29 cellular contexts compared by ENCODE assay signal in genomic region chr2:228167290-228167689, GRCh38. TPM values are rescaled to one million over a fixed set of nuclear protein-coding genes. Genes with fewer than 3 reads are reported as not detected.
DNase-seq lines count a peak whose midpoint lies in the region; ATAC-seq, FAIRE-seq and TF ChIP-seq lines count a peak whose summit lies in the region.
"Had no signal": no experiment of that assay in that cellular context is flagged by ENCODE, and none has a peak within 500 bp of the region (broad histone marks: within the 10 kb centered on the region; RNA-seq: fewer than 3 reads in every experiment).

No MANE protein-coding gene starts in this region.

- no peak overlapping the region for H3K9ac ChIP-seq in HepG2 (ENCODE audit: insufficient read depth, low read depth, low read length)
- H3K9ac ChIP-seq: BLaER1 had no signal

- no peaks in the 10 kb centered on the region for H3K79me2 ChIP-seq in HepG2 (ENCODE audit: insufficient read depth, low read length)
- no peaks in the 10 kb centered on the region for H3K79me2 ChIP-seq in PC-9 (ENCODE audit: low read depth)

- TF ChIP-seq CTCF in HepG2 (CRISPR knock-in tag; IDR thresholded peaks at IDR 0.05) (no peak), right lobe of liver (IDR thresholded peaks at IDR 0.05) (no peak), PC-9 (conservative IDR thresholded peaks at IDR 0.05) (no peak)

- no peak for ATAC-seq in HepG2
- no peak for ATAC-seq in right lobe of liver
- no peak for ATAC-seq in HG02970 (IDR thresholded peaks at IDR 0.05; ENCODE audit: low FRiP score, unreplicated experiment)
- ATAC-seq: GM12878 had no signal

- H3K27me3 ChIP-seq in HepG2 (ENCODE audit: control insufficient read depth in 1 of 2, insufficient read depth in 2 of 2, low read length in 2 of 2) (no peaks in the 10 kb centered on the region), right lobe of liver (no peaks in the 10 kb centered on the region), PC-9 (ENCODE audit: insufficient read depth, low read depth) (no peaks in the 10 kb centered on the region)
- H3K27me3 ChIP-seq: BE2C, BLaER1 had no signal

- H2AFZ ChIP-seq in HepG2 (ENCODE audit: low read length) (no peak overlapping the region), PC-9 (0 out of 2 replicates have a peak overlapping the region, but pooled peaks have one; percentile 12)

- no peaks in the 10 kb centered on the region for H4K20me1 ChIP-seq in HepG2 (ENCODE audit: insufficient read depth, low read length)
- no peaks in the 10 kb centered on the region for H4K20me1 ChIP-seq in PC-9 (ENCODE audit: insufficient read depth)
- H4K20me1 ChIP-seq: BLaER1 had no signal

- H3K4me3 ChIP-seq in HepG2 (replicated peaks in 1 of 3; ENCODE audit: insufficient read depth in 1 of 3, low read depth in 2 of 3, low read length in 3 of 3) = no peak overlapping the region
- no peak overlapping the region for H3K4me3 ChIP-seq in right lobe of liver
- no peak overlapping the region for H3K4me3 ChIP-seq in PC-9
- H3K4me3 ChIP-seq: BLaER1, GM12878 had no signal

- H3K36me3 ChIP-seq in HepG2 (replicated peaks in 1 of 2; ENCODE audit: control insufficient read depth in 1 of 2, insufficient read depth in 2 of 2, low read length in 2 of 2) (no peaks in the 10 kb centered on the region), right lobe of liver (no peaks in the 10 kb centered on the region), PC-9 (ENCODE audit: low read depth) (no peaks in the 10 kb centered on the region)
- H3K36me3 ChIP-seq: BE2C, BLaER1 had no signal

- H3K27ac ChIP-seq in HepG2 (ENCODE audit: extremely low read length, insufficient read depth, low read length) (no peak overlapping the region), right lobe of liver (no peak overlapping the region), PC-9 (no peak overlapping the region)
- H3K27ac ChIP-seq: 22Rv1, BLaER1 had no signal

- DNase-seq in HepG2 (ENCODE audit: low spot score) (no peak), right lobe of liver (no peak), PC-9 (no peak), SHP77 (lab: John Stamatoyannopoulos, UW) (no peak)
- DNase-seq: ACHN; BE2C; C1 segment of cervical spinal cord; CD4-positive, alpha-beta memory T cell; CD4-positive, CD25-positive, alpha-beta regulatory T cell; CD8-positive, alpha-beta memory T cell; COR-L47; DMS 273 treated with DMSO at 0.1 percent for 48 hours; DMS153; DMS53; DMS79; DND-41; EL; GDM1 had no signal

- whole genome bisulfite sequencing in HepG2 (ENCODE audit: low lambda C conversion rate) = 1% methylated on average over 4 of the region's 4 CpGs
- 49% methylated on average over 4 of the region's 4 CpGs for WGBS in right lobe of liver (ENCODE audit: insufficient coverage, low coverage, low lambda C conversion rate, missing lambda C conversion rate)

- intact Hi-C loops in HepG2 (cut with micrococcal nuclease; ENCODE audit: unreplicated experiment) = no loop called here
- intact Hi-C loops in right lobe of liver (cut with DNase I) = no loop called here
- intact Hi-C loops in PC-9 (cut with micrococcal nuclease; ENCODE audit: unreplicated experiment) = no loop called here

- CTCF ChIA-PET in HepG2 (lab: Yijun Ruan, JAX; ENCODE audit: low intra/inter-chr PET ratio, low total read pairs) (no interaction called here), PC-9 (lab: Charles Lee) (no interaction called here)

- TF ChIP-seq RAD21 in HepG2 (CRISPR knock-in tag; IDR thresholded peaks at IDR 0.05) = no peak

- H3K9me3 ChIP-seq in HepG2 (ENCODE audit: low read length) (no peaks in the 10 kb centered on the region), right lobe of liver (no peaks in the 10 kb centered on the region), PC-9 (ENCODE audit: insufficient read depth, low read depth) (no peaks in the 10 kb centered on the region)
- H3K9me3 ChIP-seq: BE2C, BLaER1 had no signal

- BruUV-seq in HepG2 (replicated peaks; lab: Mats Ljungman, UMichigan) (no TSS peak), PC-9 (replicated peaks; lab: Mats Ljungman, UMichigan) (no TSS peak)

- H3K4me2 ChIP-seq in HepG2 (ENCODE audit: low read depth, low read length) (no peak overlapping the region), PC-9 (no peak overlapping the region)
- H3K4me2 ChIP-seq: BLaER1 had no signal

- TF ChIP-seq EP300 in HepG2 (IDR thresholded peaks at IDR 0.05; ENCODE audit: low read depth in 2 of 2, low read length in 2 of 2) = no peak
- no peak for TF ChIP-seq EP300 in HepG2 (CRISPR knock-in tag; IDR thresholded peaks at IDR 0.05; ENCODE audit: borderline replicate concordance)

- FAIRE-seq in HepG2 (lab: Jason Lieb, UNC) = no peak
- FAIRE-seq: GM12878, GM12892, GM18507 had no signal

- no peaks in the 10 kb centered on the region for H3F3A ChIP-seq in PC-9 (ENCODE audit: insufficient read depth, low read depth)

- in situ Hi-C loops in HepG2 (cut with HindIII; ENCODE audit: extremely low pct_ligation_motif_present, low pct_unique_long_range_greater_than_20kb) = no loop called here

- no peaks in the 10 kb centered on the region for H3K9me2 ChIP-seq in PC-9 (ENCODE audit: insufficient read depth)

- H3K4me1 ChIP-seq in HepG2 (ENCODE audit: insufficient read depth, low read length) (no peaks in the 10 kb centered on the region), right lobe of liver (no peaks in the 10 kb centered on the region), PC-9 (replicated peaks; ENCODE audit: insufficient read depth) (no peaks in the 10 kb centered on the region)
- H3K4me1 ChIP-seq: BE2C, BLaER1 had no signal

- POLR2A ChIA-PET in HepG2 (lab: Yijun Ruan, JAX) = no interaction called here
- POLR2A ChIA-PET in PC-9 (lab: Charles Lee; ENCODE audit: unreplicated experiment) = no interaction called here

- TF ChIP-seq POLR2A in HepG2 (IDR thresholded peaks at IDR 0.05; ENCODE audit: insufficient read depth in 1 of 2, low read depth in 2 of 2, low read length in 2 of 2) = no peak
- TF ChIP-seq POLR2A in right lobe of liver (IDR thresholded peaks at IDR 0.05) = no peak

TF ChIP-seq in HepG2, 621 proteins besides CTCF, POLR2A, EP300 and RAD21:
- TF ChIP-seq ZBTB3 (CRISPR knock-in tag; IDR thresholded peaks at IDR 0.05; ENCODE audit: borderline replicate concordance, low read depth) (no peak), SAFB2 (CRISPR knock-in tag; IDR thresholded peaks at IDR 0.05; ENCODE audit: borderline replicate concordance, low read depth) (no peak), MAFK (conservative IDR thresholded peaks at IDR 0.05 in 1 of 2, IDR thresholded peaks at IDR 0.05 in 1 of 2; ENCODE audit: low read length in 2 of 2) (peak; percentile 52 to 84), MAFF (IDR thresholded peaks at IDR 0.05; ENCODE audit: low read depth, low read length) (peak; percentile 54; the same call in 1 of the 2 replicates)

RNA-seq across cellular contexts. Expression of gene SPHKAP, which starts 14.2 kb away (rescaled TPM):
- total RNA-seq in HepG2 (2016; rRNA removed; fragmentation: Illumina TruSeq; extraction: Trizol) (not detected in 2 replicates), right lobe of liver (not detected), PC-9 (2021) (not detected in 2 replicates)
- total RNA-seq in HepG2 (2016; cell fraction: cytosol; rRNA removed; fragmentation: Illumina TruSeq; extraction: Trizol; ENCODE audit: low read depth) = not detected in 2 replicates
- total RNA-seq in HepG2 (2016; cell fraction: insoluble cytoplasmic fraction; rRNA removed; fragmentation: Illumina TruSeq; extraction: Trizol) = not detected in 2 replicates
- not detected in 2 replicates for total RNA-seq in HepG2 (2016; cell fraction: membrane; rRNA removed; fragmentation: Illumina TruSeq; extraction: Trizol)
- total RNA-seq in HepG2 (2016; cell fraction: nucleus; rRNA removed; fragmentation: Illumina TruSeq; extraction: Trizol) = not detected in 2 replicates
- polyA plus RNA-seq in HepG2 (2011; rRNA removed) = not detected in 2 replicates
- not detected in 2 replicates for polyA plus RNA-seq in HepG2 (2011; cell fraction: cytosol; rRNA removed)
- not detected in 2 replicates for polyA plus RNA-seq in HepG2 (2011; cell fraction: nucleus; rRNA removed)
- not detected in 2 replicates for polyA plus RNA-seq in HepG2 (2012)
- polyA plus RNA-seq in HepG2 (2016; cell fraction: cytosol; fragmentation: Illumina TruSeq; extraction: Trizol; ENCODE audit: low read depth) = not detected in 2 replicates
- not detected in 2 replicates for polyA plus RNA-seq in HepG2 (2016; cell fraction: insoluble cytoplasmic fraction; fragmentation: Illumina TruSeq; extraction: Trizol; ENCODE audit: low read depth)
- polyA plus RNA-seq in HepG2 (2016; cell fraction: membrane; fragmentation: Illumina TruSeq; extraction: Trizol; ENCODE audit: low read depth) = not detected in 2 replicates
- not detected in 2 replicates for polyA plus RNA-seq in HepG2 (2016; cell fraction: nucleus; fragmentation: Illumina TruSeq; extraction: Trizol; ENCODE audit: insufficient read depth, low read depth)
- not detected in 2 replicates for polyA minus RNA-seq in HepG2 (2011; rRNA and poly(A)+ RNA removed; ENCODE audit: low replicate concordance)
- polyA minus RNA-seq in HepG2 (2011; cell fraction: cytosol; rRNA and poly(A)+ RNA removed) = not detected in 2 replicates
- not detected in 2 replicates for polyA minus RNA-seq in HepG2 (2011; cell fraction: nucleus; rRNA and poly(A)+ RNA removed)
- total RNA-seq: A172; CD4-positive, alpha-beta memory T cell; CD4-positive, CD25-positive, alpha-beta regulatory T cell; CD8-positive, alpha-beta memory T cell; Daoy; G401; GM12878 had no signal
- polyA plus RNA-seq: AG04450; CD14-positive monocyte; CD4-positive, alpha-beta memory T cell; CD4-positive, CD25-positive, alpha-beta regulatory T cell; CD8-positive, alpha-beta memory T cell had no signal
